Comparison of ENCODE assay signal across 11 cellular contexts in the genomic region with DNA sequence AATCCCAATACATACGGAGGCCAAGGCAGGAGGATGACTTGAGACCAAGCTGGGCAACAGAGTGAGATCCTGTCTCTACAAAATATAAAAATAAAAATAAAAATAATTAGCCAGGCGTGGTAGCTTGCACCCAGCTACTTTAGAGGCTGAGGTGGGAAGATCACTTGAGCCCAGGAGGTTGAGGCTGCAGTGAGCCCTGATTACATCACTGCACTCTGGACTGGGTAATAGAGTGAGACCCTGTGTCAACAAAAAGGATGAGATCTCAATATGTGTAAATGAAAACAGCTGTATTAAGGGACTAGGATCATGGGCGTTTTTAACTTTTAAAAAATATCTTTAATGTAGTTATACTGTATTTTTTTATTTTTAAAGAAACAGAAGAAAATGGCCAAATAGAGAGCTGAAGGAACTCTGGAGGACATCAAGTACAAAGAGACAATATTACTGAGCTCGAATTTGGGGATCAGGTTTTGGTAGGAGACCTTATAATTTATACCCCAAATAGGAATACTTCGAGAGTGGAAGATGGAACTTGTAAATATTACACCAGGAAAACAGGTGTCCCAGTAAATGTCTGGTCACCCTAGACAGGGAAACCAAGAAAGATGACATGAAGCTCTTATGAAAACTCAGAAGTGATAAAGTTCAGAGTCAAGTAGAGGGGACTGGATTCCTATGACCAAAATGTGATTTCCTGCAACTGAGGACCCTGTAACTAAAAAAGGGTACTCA. TPM values are rescaled to one million over a fixed set of nuclear protein-coding genes. Genes with fewer than 3 reads are reported as not detected.
DNase-seq lines count a peak whose midpoint lies in the region; ATAC-seq and TF ChIP-seq lines count a peak whose summit lies in the region.
"Had no signal": no experiment of that assay in that cellular context is flagged by ENCODE, and none has a peak within 500 bp of the region (broad histone marks: within the 10 kb centered on the region; RNA-seq: fewer than 3 reads in every experiment).

No MANE protein-coding gene starts in this region.

- WGBS in endodermal cell (ENCODE audit: insufficient coverage in 1 of 2, insufficient read length in 1 of 2), 2 experiments = 86 to 93% methylated on average over 3 to 5 of the region's 5 CpGs

- no peak overlapping the region for H3K4me3 ChIP-seq in RWPE2 (ENCODE audit: severe bottlenecking)
- no peak overlapping the region for H3K4me3 ChIP-seq in thoracic aorta
- no peak overlapping the region for H3K4me3 ChIP-seq in endodermal cell (ENCODE audit: low read length)
- H3K4me3 ChIP-seq: cardiac muscle cell had no signal

- H3K27me3 Mint-ChIP-seq in activated T-cell treated with anti-CD3 and anti-CD28 coated beads, Interleukin-2, amount 50 U/mL, for 24 hours = no peaks in the 10 kb centered on the region
- no peaks in the 10 kb centered on the region for H3K27me3 Mint-ChIP-seq in activated T-cell treated with anti-CD3 and anti-CD28 coated beads, Interleukin-2, amount 50 U/mL, for 4 hours (ENCODE audit: low read depth)
- peaks cover 0 to 2% (median 0%) of the 10 kb centered on the region in 3 donors for H3K27me3 Mint-ChIP-seq in immature natural killer cell (ENCODE audit: low read depth in 3 of 3)
- peaks cover 4% of the 10 kb centered on the region for H3K27me3 Mint-ChIP-seq in progenitor cell of endocrine pancreas
- no peaks in the 10 kb centered on the region for H3K27me3 Mint-ChIP-seq in endodermal cell (ENCODE audit: insufficient read depth)
- H3K27me3 Mint-ChIP-seq: naive B cell had no signal

- peaks cover 84% of the 10 kb centered on the region for H3K4me1 Mint-ChIP-seq in activated T-cell treated with anti-CD3 and anti-CD28 coated beads, Interleukin-2, amount 50 U/mL, for 24 hours (ENCODE audit: low read depth)
- H3K4me1 Mint-ChIP-seq in activated T-cell treated with anti-CD3 and anti-CD28 coated beads, Interleukin-2, amount 50 U/mL, for 4 hours (ENCODE audit: low read depth) = peaks cover 74% of the 10 kb centered on the region
- H3K4me1 Mint-ChIP-seq in immature natural killer cell = peaks cover 45 to 82% of the 10 kb centered on the region in 2 donors
- peaks cover 2% of the 10 kb centered on the region for H3K4me1 Mint-ChIP-seq in progenitor cell of endocrine pancreas (ENCODE audit: low read depth)
- H3K4me1 Mint-ChIP-seq in endodermal cell = peaks cover 4% of the 10 kb centered on the region

- no peak overlapping the region for H3K9ac ChIP-seq in endodermal cell (ENCODE audit: extremely low read depth, low read length, poor library complexity, severe bottlenecking)

- H3K27ac ChIP-seq in RWPE2 (ENCODE audit: poor library complexity, severe bottlenecking) (peak overlapping the region; percentile 90), thoracic aorta (no peak overlapping the region), endodermal cell (ENCODE audit: low read depth, low read length) (no peak overlapping the region)
- H3K27ac ChIP-seq: cardiac muscle cell had no signal

- H3K36me3 Mint-ChIP-seq in activated T-cell treated with anti-CD3 and anti-CD28 coated beads, Interleukin-2, amount 50 U/mL, for 24 hours (ENCODE audit: low read depth) = peaks cover 88% of the 10 kb centered on the region
- H3K36me3 Mint-ChIP-seq in activated T-cell treated with anti-CD3 and anti-CD28 coated beads, Interleukin-2, amount 50 U/mL, for 4 hours (ENCODE audit: insufficient read depth) = peaks cover 64% of the 10 kb centered on the region
- peaks cover 9 to 18% (median 14%) of the 10 kb centered on the region in 3 donors for H3K36me3 Mint-ChIP-seq in immature natural killer cell
- H3K36me3 Mint-ChIP-seq in progenitor cell of endocrine pancreas (ENCODE audit: insufficient read depth) = no peaks in the 10 kb centered on the region
- H3K36me3 Mint-ChIP-seq in endodermal cell (ENCODE audit: low read depth) = no peaks in the 10 kb centered on the region

- H3K9me3 ChIP-seq in RWPE2 (ENCODE audit: severe bottlenecking) (no peaks in the 10 kb centered on the region), thoracic aorta (no peaks in the 10 kb centered on the region), endodermal cell (ENCODE audit: control insufficient read depth, low read length) (no peaks in the 10 kb centered on the region)

- no peaks in the 10 kb centered on the region for H3K9me3 Mint-ChIP-seq in activated T-cell treated with anti-CD3 and anti-CD28 coated beads, Interleukin-2, amount 50 U/mL, for 24 hours
- no peaks in the 10 kb centered on the region for H3K9me3 Mint-ChIP-seq in activated T-cell treated with anti-CD3 and anti-CD28 coated beads, Interleukin-2, amount 50 U/mL, for 4 hours
- H3K9me3 Mint-ChIP-seq in immature natural killer cell = no peaks in the 10 kb centered on the region
- no peaks in the 10 kb centered on the region for H3K9me3 Mint-ChIP-seq in progenitor cell of endocrine pancreas (ENCODE audit: low read depth)
- no peaks in the 10 kb centered on the region for H3K9me3 Mint-ChIP-seq in endodermal cell
- H3K9me3 Mint-ChIP-seq: naive B cell had no signal

- H3K4me3 Mint-ChIP-seq in activated T-cell treated with anti-CD3 and anti-CD28 coated beads, Interleukin-2, amount 50 U/mL, for 24 hours = no peak overlapping the region
- H3K4me3 Mint-ChIP-seq in activated T-cell treated with anti-CD3 and anti-CD28 coated beads, Interleukin-2, amount 50 U/mL, for 4 hours = no peak overlapping the region
- no peak overlapping the region for H3K4me3 Mint-ChIP-seq in immature natural killer cell
- H3K4me3 Mint-ChIP-seq in progenitor cell of endocrine pancreas (ENCODE audit: low read depth) = no peak overlapping the region
- no peak overlapping the region for H3K4me3 Mint-ChIP-seq in endodermal cell
- H3K4me3 Mint-ChIP-seq: naive B cell had no signal

- no peak for DNase-seq in activated T-cell treated with anti-CD3 and anti-CD28 coated beads, Interleukin-2, amount 50 U/mL, for 24 hours
- no peak for DNase-seq in activated T-cell treated with anti-CD3 and anti-CD28 coated beads, Interleukin-2, amount 50 U/mL, for 4 hours
- DNase-seq in RWPE2 (ENCODE audit: low spot score) = no peak
- no peak for DNase-seq in immature natural killer cell
- DNase-seq in thoracic aorta (ENCODE audit: low spot score) = no peak
- DNase-seq in progenitor cell of endocrine pancreas (ENCODE audit: low spot score, unreplicated experiment) = no peak
- DNase-seq in endodermal cell = no peak
- DNase-seq: DMS79, naive B cell had no signal

- TF ChIP-seq CTCF in RWPE2 (IDR thresholded peaks at IDR 0.05; ENCODE audit: poor library complexity, severe bottlenecking) (no peak), thoracic aorta (IDR thresholded peaks at IDR 0.05) (no peak), progenitor cell of endocrine pancreas (IDR thresholded peaks at IDR 0.05; ENCODE audit: unreplicated experiment) (no peak), endodermal cell (conservative IDR thresholded peaks at IDR 0.05) (no peak)

- no peak for ATAC-seq in activated T-cell treated with anti-CD3 and anti-CD28 coated beads, Interleukin-2, amount 50 U/mL, for 4 hours
- no peak for ATAC-seq in RWPE2 (ENCODE audit: low read depth)
- peak; percentile 34 for ATAC-seq in thoracic aorta (ENCODE audit: insufficient number of reproducible peaks, low FRiP score, low read depth)
- ATAC-seq in HG03139 (IDR thresholded peaks at IDR 0.05; ENCODE audit: unreplicated experiment) = no peak

- no peaks in the 10 kb centered on the region for H3K36me3 ChIP-seq in RWPE2 (ENCODE audit: low read depth)
- no peaks in the 10 kb centered on the region for H3K36me3 ChIP-seq in thoracic aorta
- no peaks in the 10 kb centered on the region for H3K36me3 ChIP-seq in endodermal cell (ENCODE audit: control insufficient read depth, insufficient read depth, low read length)
- H3K36me3 ChIP-seq: cardiac muscle cell had no signal

- H3K27ac Mint-ChIP-seq in activated T-cell treated with anti-CD3 and anti-CD28 coated beads, Interleukin-2, amount 50 U/mL, for 24 hours = peak overlapping the region; percentile 89
- peak overlapping the region in 4 of 6 donors; percentile 9 to 75 (median 58) for H3K27ac Mint-ChIP-seq in immature natural killer cell
- no peak overlapping the region for H3K27ac Mint-ChIP-seq in progenitor cell of endocrine pancreas
- no peak overlapping the region for H3K27ac Mint-ChIP-seq in endodermal cell

- no peaks in the 10 kb centered on the region for H3K27me3 ChIP-seq in RWPE2 (ENCODE audit: insufficient read depth, poor library complexity, severe bottlenecking)
- H3K27me3 ChIP-seq in thoracic aorta (replicated peaks; ENCODE audit: insufficient read depth) = no peaks in the 10 kb centered on the region
- no peaks in the 10 kb centered on the region for H3K27me3 ChIP-seq in endodermal cell (ENCODE audit: control insufficient read depth, insufficient read depth, low read length, poor library complexity, severe bottlenecking)
- H3K27me3 ChIP-seq: cardiac muscle cell had no signal

- peaks cover 29% of the 10 kb centered on the region for H3K4me1 ChIP-seq in RWPE2 (ENCODE audit: insufficient read depth, poor library complexity, severe bottlenecking)
- H3K4me1 ChIP-seq in thoracic aorta (ENCODE audit: control insufficient read depth in 1 of 2, low read depth in 2 of 2) = no peaks in the 10 kb centered on the region
- no peaks in the 10 kb centered on the region for H3K4me1 ChIP-seq in endodermal cell (ENCODE audit: control insufficient read depth, insufficient read depth, low read length)

RNA-seq across cellular contexts. Expression of gene BATF, which starts 13.1 kb away (rescaled TPM):
- total RNA-seq in activated T-cell treated with anti-CD3 and anti-CD28 coated beads, Interleukin-2, amount 50 U/mL, for 4 hours = 100 to 1,000 TPM; 186 to 193 (median 191) TPM
- polyA plus RNA-seq in immature natural killer cell = 10 to 100 TPM; 61.7 to 97.4 (median 95.6) TPM
- total RNA-seq in thoracic aorta (1 to 10 TPM; 3.7 to 9.5 TPM), progenitor cell of endocrine pancreas (0.55 TPM in 1 of 2 replicates, not detected in the other), endodermal cell (not detected)
- polyA plus RNA-seq in endodermal cell (2013, experiment 1 of 2) = not detected
- polyA plus RNA-seq in endodermal cell (2013, experiment 2 of 2) = not detected
- total RNA-seq: cardiac muscle cell had no signal
- polyA plus RNA-seq: cardiac muscle cell had no signal

RNA-seq across cellular contexts. Expression of gene FLVCR2, which starts 43.1 kb away (rescaled TPM):
- 1 to 10 TPM; 1.5 to 5.3 (median 3.3) TPM for total RNA-seq in activated T-cell treated with anti-CD3 and anti-CD28 coated beads, Interleukin-2, amount 50 U/mL, for 4 hours
- 1 to 10 TPM in 1 of 3 donors, under 1 TPM in 1, not detected in 1; 0.24 to 1.4 TPM for polyA plus RNA-seq in immature natural killer cell
- total RNA-seq in thoracic aorta (1 to 10 TPM; 6.2 to 8.3 TPM), progenitor cell of endocrine pancreas (1.0 and 6.3 TPM in 2 replicates), endodermal cell (1 to 10 TPM; 6.2 to 8.9 TPM)
- polyA plus RNA-seq in endodermal cell (2013, experiment 1 of 2) = 4.7 TPM
- 4.8 TPM for polyA plus RNA-seq in endodermal cell (2013, experiment 2 of 2)

Comparison
In these comparisons a context has a peak if more than half of its experiments do, and no peak if none do; other contexts are left out.
1. H3K27ac Mint-ChIP-seq: peak in activated T-cell treated with anti-CD3 and anti-CD28 coated beads, Interleukin-2, amount 50 U/mL, for 24 hours (single experiment) and immature natural killer cell (4 of 6); none in progenitor cell of endocrine pancreas (single experiment) and endodermal cell (single experiment).
2. RNA of gene BATF, which starts 13.1 kb away (total RNA-seq): 186 to 193 TPM in activated T-cell treated with anti-CD3 and anti-CD28 coated beads, Interleukin-2, amount 50 U/mL, for 4 hours; 3.7 to 9.5 TPM in thoracic aorta, not detected in endodermal cell and 0.55 TPM in progenitor cell of endocrine pancreas; every median in the first group is over 10 times any median in the second.